In the genomic region with DNA sequence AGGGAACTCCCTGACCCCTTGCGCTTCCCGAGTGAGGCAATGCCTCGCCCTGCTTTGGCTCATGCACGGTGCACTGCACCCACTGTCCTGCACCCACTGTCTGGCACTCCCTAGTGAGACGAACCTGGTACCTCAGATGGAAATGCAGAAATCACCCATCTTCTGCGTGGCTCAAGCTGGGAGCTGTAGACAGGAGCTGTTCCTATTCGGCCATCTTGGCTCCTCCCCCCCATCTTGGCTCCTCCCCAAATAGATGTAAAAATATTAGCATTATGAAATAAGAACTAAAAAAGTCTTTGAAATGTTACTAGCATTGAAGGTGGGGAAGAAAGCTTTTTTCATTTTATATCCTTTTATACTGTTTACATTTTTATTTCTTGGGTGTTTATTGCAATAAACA, we compare ENCODE assay signal across 8 cellular contexts.
DNase-seq lines count a peak whose midpoint lies in the region; ATAC-seq and TF ChIP-seq lines count a peak whose summit lies in the region.
"Not testable (repeated sequence)": the region's sequence is repeated elsewhere in the genome, so short reads cannot be mapped to it uniquely, and the experiment has no call there.

No MANE protein-coding gene starts in this region.

- not testable (repeated sequence) for H3K36me3 ChIP-seq in BE2C; H7 (replicated peaks; ENCODE audit: control insufficient read depth, insufficient read depth, low read length); SK-N-MC (ENCODE audit: insufficient read depth, low read length); endodermal cell (ENCODE audit: control insufficient read depth, insufficient read depth, low read length)

- H3K27me3 Mint-ChIP-seq in endodermal cell (ENCODE audit: insufficient read depth); memory B cell; progenitor cell of endocrine pancreas: not testable (repeated sequence)

- not testable (repeated sequence) for ATAC-seq in memory B cell (ENCODE audit: low read depth)

- H3K27ac ChIP-seq in SK-N-MC; endodermal cell (ENCODE audit: low read depth, low read length): not testable (repeated sequence)

- not testable (repeated sequence) for H3K4me1 ChIP-seq in BE2C; endodermal cell (ENCODE audit: control insufficient read depth, insufficient read depth, low read length)

- H3K4me3 Mint-ChIP-seq in endodermal cell (peak overlapping the region; percentile 87), memory B cell (peak overlapping the region; percentile 47), progenitor cell of endocrine pancreas (ENCODE audit: low read depth) (peak overlapping the region; percentile 95)

- not testable (repeated sequence) for TF ChIP-seq CTCF in BE2C (IDR thresholded peaks at IDR 0.05; ENCODE audit: low read depth, low read length); endodermal cell (conservative IDR thresholded peaks at IDR 0.05); progenitor cell of endocrine pancreas (IDR thresholded peaks at IDR 0.05; ENCODE audit: unreplicated experiment)

- H3K4me3 ChIP-seq in BE2C (ENCODE audit: low read depth, low read length) (peak overlapping the region; percentile 65), H7 (ENCODE audit: insufficient read depth, low read depth, low read length) (peak overlapping the region; percentile 44), SK-N-MC (peak overlapping the region; percentile 55), endodermal cell (ENCODE audit: low read length) (peak overlapping the region; percentile 69)

- H3K9me3 ChIP-seq in BE2C; SK-N-MC (ENCODE audit: low read depth, low read length); endodermal cell (ENCODE audit: control insufficient read depth, low read length): not testable (repeated sequence)

- 40 to 52% methylated on average over 1 to 6 of the region's 7 CpGs for WGBS in endodermal cell (ENCODE audit: insufficient coverage in 1 of 2, insufficient read length in 1 of 2), 2 experiments

- not testable (repeated sequence) for H3K27me3 ChIP-seq in BE2C; H7 (ENCODE audit: control insufficient read depth, insufficient read depth, low read length); endodermal cell (ENCODE audit: control insufficient read depth, insufficient read depth, low read length, poor library complexity, severe bottlenecking)

- not testable (repeated sequence) for H3K4me1 Mint-ChIP-seq in endodermal cell; memory B cell; progenitor cell of endocrine pancreas (ENCODE audit: low read depth)

- H3K36me3 Mint-ChIP-seq in endodermal cell (ENCODE audit: low read depth); memory B cell; progenitor cell of endocrine pancreas (ENCODE audit: insufficient read depth): not testable (repeated sequence)

- H3K27ac Mint-ChIP-seq in endodermal cell (peak overlapping the region; percentile 96), progenitor cell of endocrine pancreas (peak overlapping the region; percentile 97)
- H3K27ac Mint-ChIP-seq in memory B cell = not testable (repeated sequence)

- DNase-seq in BE2C (peak; percentile 34), NCI-H146 (lab: John Stamatoyannopoulos, UW) (peak; percentile 26), NCI-H526 treated with DMSO at 0.1 percent for 48 hours (lab: John Stamatoyannopoulos, UW) (peak; percentile 12), endodermal cell (peak; percentile 68)
- not testable (repeated sequence) for DNase-seq in H7; SK-N-MC (ENCODE audit: low read depth, low spot score); memory B cell (ENCODE audit: low spot score in 2 of 2); progenitor cell of endocrine pancreas (ENCODE audit: low spot score, unreplicated experiment)

- H3K9me3 Mint-ChIP-seq in endodermal cell = peaks cover 15% of the 10 kb centered on the region
- H3K9me3 Mint-ChIP-seq in memory B cell; progenitor cell of endocrine pancreas (ENCODE audit: low read depth): not testable (repeated sequence)

- H3K9ac ChIP-seq in SK-N-MC (ENCODE audit: insufficient read length) = not testable (repeated sequence)
- peak overlapping the region; percentile 34 for H3K9ac ChIP-seq in endodermal cell (ENCODE audit: extremely low read depth, low read length, poor library complexity, severe bottlenecking)
